Comparison of ENCODE assay signal across 1 cellular context in genomic region chr12:15787801-15788200, GRCh38.
TF ChIP-seq lines count a peak whose summit lies in the region.

No MANE protein-coding gene starts in this region.

TF ChIP-seq in HCT116, 20 proteins besides CTCF, POLR2A, EP300 and RAD21 (continued from another document):
- TF ChIP-seq REST (IDR thresholded peaks at IDR 0.05; ENCODE audit: low read depth): no peak
- TF ChIP-seq ZFX (IDR thresholded peaks at IDR 0.05): no peak
- no peak for TF ChIP-seq POLR2AphosphoS5 (IDR thresholded peaks at IDR 0.05; ENCODE audit: low read depth, low read length)
- TF ChIP-seq CEBPB (IDR thresholded peaks at IDR 0.05; ENCODE audit: low read depth): no peak
- no peak for TF ChIP-seq SP1 (IDR thresholded peaks at IDR 0.05; ENCODE audit: low read depth)
- no peak for TF ChIP-seq TCF7L2 (IDR thresholded peaks at IDR 0.05; ENCODE audit: borderline replicate concordance, extremely low read depth, insufficient read depth, insufficient read length)
- TF ChIP-seq, protein P1, sequence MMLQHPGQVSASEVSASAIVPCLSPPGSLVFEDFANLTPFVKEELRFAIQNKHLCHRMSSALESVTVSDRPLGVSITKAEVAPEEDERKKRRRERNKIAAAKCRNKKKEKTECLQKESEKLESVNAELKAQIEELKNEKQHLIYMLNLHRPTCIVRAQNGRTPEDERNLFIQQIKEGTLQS (IDR thresholded peaks at IDR 0.05): no peak
- no peak for TF ChIP-seq ELF1 (IDR thresholded peaks at IDR 0.05; ENCODE audit: borderline replicate concordance, low read depth)
- TF ChIP-seq SIN3A (IDR thresholded peaks at IDR 0.05; ENCODE audit: low read depth): no peak
